ENCODE assay signal across 10 cellular contexts in genomic region chr9:89359636-89360315, GRCh38. TPM values are rescaled to one million over a fixed set of nuclear protein-coding genes. Genes with fewer than 3 reads are reported as not detected.
A peak's percentile ranks its signal among the peaks of the same experiment; 100 is the strongest.
DNase-seq lines count a peak whose midpoint lies in the region; ATAC-seq and TF ChIP-seq lines count a peak whose summit lies in the region.
"Had no signal": no experiment of that assay in that cellular context is flagged by ENCODE, and none has a peak within 500 bp of the region (broad histone marks: within the 10 kb centered on the region; RNA-seq: fewer than 3 reads in every experiment).

No MANE protein-coding gene starts in this region.

- H3K4me3 ChIP-seq in effector memory CD4-positive, alpha-beta T cell (ENCODE audit: insufficient read depth, low read depth, low read length, poor library complexity, severe bottlenecking): no peak overlapping the region

- POLR2A ChIA-PET in CD4-positive, alpha-beta T cell (lab: Charles Lee): interaction anchor here (1.8 kb wide), 1 partner anchor 15 kb away, joined by 5 read pairs; no protein-coding TSS in a partner anchor

- no peaks in the 10 kb centered on the region for H3K9me3 Mint-ChIP-seq in CD4-positive, alpha-beta T cell

- no peaks in the 10 kb centered on the region for H3K27me3 ChIP-seq in CD4-positive, alpha-beta T cell (ENCODE audit: control insufficient read depth, insufficient read depth, low read length)
- no peaks in the 10 kb centered on the region for H3K27me3 ChIP-seq in effector memory CD4-positive, alpha-beta T cell (replicated peaks; ENCODE audit: control insufficient read depth, insufficient read depth, low read length, poor library complexity, severe bottlenecking)

- peaks cover 11% of the 10 kb centered on the region for H3K4me1 Mint-ChIP-seq in CD4-positive, alpha-beta T cell (ENCODE audit: low read depth)

- no peak for TF ChIP-seq CTCF in CD4-positive, alpha-beta T cell (IDR thresholded peaks at IDR 0.05)

- H3K9me3 ChIP-seq in CD4-positive, alpha-beta T cell (ENCODE audit: control insufficient read depth, low read length): no peaks in the 10 kb centered on the region
- H3K9me3 ChIP-seq in effector memory CD4-positive, alpha-beta T cell (ENCODE audit: control insufficient read depth, low read length): no peaks in the 10 kb centered on the region

- peaks cover 78% of the 10 kb centered on the region for H3K36me3 ChIP-seq in effector memory CD4-positive, alpha-beta T cell (ENCODE audit: control insufficient read depth, insufficient read depth, low read length)

- peak overlapping the region; percentile 39 for H3K27ac Mint-ChIP-seq in CD4-positive, alpha-beta T cell

- peaks cover 84% of the 10 kb centered on the region for H3K36me3 Mint-ChIP-seq in CD4-positive, alpha-beta T cell (ENCODE audit: low read depth)

- no peaks in the 10 kb centered on the region for H3K27me3 Mint-ChIP-seq in CD4-positive, alpha-beta T cell

- intact Hi-C loops in CD4-positive, alpha-beta T cell (cut with DNase I, micrococcal nuclease): no loop called here

- no peak overlapping the region for H3K4me3 Mint-ChIP-seq in CD4-positive, alpha-beta T cell

- H3K4me1 ChIP-seq in effector memory CD4-positive, alpha-beta T cell (ENCODE audit: control insufficient read depth, insufficient read depth, low read length, poor library complexity, severe bottlenecking): no peaks in the 10 kb centered on the region

- ATAC-seq in CD4-positive, alpha-beta T cell (ENCODE audit: poor library complexity): no peak
- ATAC-seq in HG03460 (IDR thresholded peaks at IDR 0.05; ENCODE audit: unreplicated experiment): no peak

- CTCF ChIA-PET in CD4-positive, alpha-beta T cell (lab: Charles Lee): interaction anchor here (1.4 kb wide), 1 partner anchor 20 kb away, joined by 3 read pairs; no protein-coding TSS in a partner anchor

- no peak for DNase-seq in CD4-positive, alpha-beta T cell
- peak; percentile 88 for DNase-seq in NCI-H2029 (lab: John Stamatoyannopoulos, UW)
- peak; percentile 35 for DNase-seq in astrocyte of the hippocampus (ENCODE audit: low read depth, low spot score)
- peak; percentile 35 for DNase-seq in mesenteric fat pad (ENCODE audit: low spot score)
- DNase-seq in effector memory CD4-positive, alpha-beta T cell: no peak
- no peak for DNase-seq in NCI-H526 (lab: John Stamatoyannopoulos, UW)
- no peak for DNase-seq in stimulated activated naive CD4-positive, alpha-beta T cell treated with Interleukin-2 at 50 U/mL for 16 hours (lab: John Stamatoyannopoulos, UW)
- DNase-seq: SIG-M5; stimulated activated CD4-positive, alpha-beta T cell treated with anti-CD3 and anti-CD28 coated beads, Interleukin-2, amount 100 ng/mL, for 24 hours had no signal

- H3K27ac ChIP-seq in CD4-positive, alpha-beta T cell (ENCODE audit: low read depth, low read length): no peak overlapping the region
- H3K27ac ChIP-seq in effector memory CD4-positive, alpha-beta T cell (ENCODE audit: insufficient read depth, low read length, poor library complexity, severe bottlenecking): no peak overlapping the region

RNA-seq across cellular contexts. Expression of gene SECISBP2, which starts 41.5 kb away (rescaled TPM):
- total RNA-seq in CD4-positive, alpha-beta T cell: 100 to 1,000 TPM; 109 to 112 TPM
- 37.7 TPM for total RNA-seq in mesenteric fat pad

RNA-seq across cellular contexts. Expression of gene CKS2, which starts 48.8 kb away (rescaled TPM):
- 1 to 10 TPM; 5.6 to 6.9 TPM for total RNA-seq in CD4-positive, alpha-beta T cell
- total RNA-seq in mesenteric fat pad: 6.5 TPM

Comparison
In these comparisons a context has a peak if more than half of its experiments do, and no peak if none do; other contexts are left out.
1. DNase-seq: peak in NCI-H2029 (single experiment), astrocyte of the hippocampus (single experiment) and mesenteric fat pad (single experiment); none in CD4-positive, alpha-beta T cell (0 of 10), effector memory CD4-positive, alpha-beta T cell (0 of 3), NCI-H526 (0 of 2) and stimulated activated naive CD4-positive, alpha-beta T cell treated with Interleukin-2 at 50 U/mL for 16 hours (single experiment).